ENCODE assay signal across 22 cellular contexts in genomic region chr12:66541446-66541845, GRCh38.
"Had no signal": no experiment of that assay in that cellular context is flagged by ENCODE, and none has a peak within 500 bp of the region (broad histone marks: within the 10 kb centered on the region; RNA-seq: fewer than 3 reads in every experiment).

No MANE protein-coding gene starts in this region.

- H3K9ac ChIP-seq: parathyroid adenoma had no signal

- H2AFZ ChIP-seq: parathyroid adenoma had no signal

- H3K4me1 ChIP-seq: lower lobe of right lung, prostate gland, sigmoid colon, testis, tibial artery had no signal

- H3K4me3 Mint-ChIP-seq: immature natural killer cell; natural killer cell; neural crest cell; stimulated activated effector memory CD8-positive, alpha-beta T cell treated with anti-CD3 and anti-CD28 coated beads, Interleukin-12 subunit alpha, Interleukin-12 subunit beta, amount 100 ng/mL, for 72 hours; type B pancreatic cell had no signal

- H3K9me3 ChIP-seq: lower lobe of right lung, neutrophil, prostate gland, sigmoid colon, testis, tibial artery had no signal

- H3K4me1 Mint-ChIP-seq: immature natural killer cell; natural killer cell; neural crest cell; stimulated activated effector memory CD8-positive, alpha-beta T cell treated with anti-CD3 and anti-CD28 coated beads, Interleukin-12 subunit alpha, Interleukin-12 subunit beta, amount 100 ng/mL, for 72 hours had no signal

- H3K27me3 ChIP-seq: dorsolateral prefrontal cortex, neutrophil, sigmoid colon, testis, tibial artery had no signal

- H3K27ac Mint-ChIP-seq: immature natural killer cell; natural killer cell; stimulated activated effector memory CD8-positive, alpha-beta T cell treated with anti-CD3 and anti-CD28 coated beads, Interleukin-12 subunit alpha, Interleukin-12 subunit beta, amount 100 ng/mL, for 72 hours; type B pancreatic cell had no signal

- H3K27ac ChIP-seq: dorsolateral prefrontal cortex, lower lobe of right lung, neutrophil, parathyroid adenoma, prostate gland, sigmoid colon, testis, tibial artery had no signal

- H3K36me3 Mint-ChIP-seq: immature natural killer cell; natural killer cell; stimulated activated effector memory CD8-positive, alpha-beta T cell treated with anti-CD3 and anti-CD28 coated beads, Interleukin-12 subunit alpha, Interleukin-12 subunit beta, amount 100 ng/mL, for 72 hours; type B pancreatic cell had no signal

- H3K27me3 Mint-ChIP-seq: type B pancreatic cell had no signal

- ATAC-seq: left ventricle myocardium superior; lower lobe of right lung; natural killer cell; right cardiac atrium; stimulated activated effector memory CD8-positive, alpha-beta T cell treated with anti-CD3 and anti-CD28 coated beads, Interleukin-12 subunit alpha, Interleukin-12 subunit beta, amount 100 ng/mL, for 72 hours; stimulated activated naive CD8-positive, alpha-beta T cell treated with anti-CD3 and anti-CD28 coated beads, Interleukin-15, Interleukin-2, amounts not matched to agents 100 U/mL and 50 U/mL, for 24 hours had no signal

- DNase-seq: dorsolateral prefrontal cortex; effector CD4-positive, alpha-beta T cell; immature natural killer cell; islet precursor cell; kidney glomerular epithelial cell; left ventricle myocardium superior; lower lobe of right lung; natural killer cell; right cardiac atrium; sigmoid colon; stimulated activated CD4-positive, alpha-beta T cell treated with anti-CD3 and anti-CD28 coated beads, Interleukin-2, amount 100 ng/mL, for 24 hours; stimulated activated CD4-positive, alpha-beta T cell treated with anti-CD3 and anti-CD28 coated beads, Interleukin-4, amount 100 ng/mL, for 24 hours; stimulated activated naive CD8-positive, alpha-beta T cell treated with anti-CD3 and anti-CD28 coated beads, Interleukin-15, Interleukin-2, amounts not matched to agents 100 U/mL and 50 U/mL, for 24 hours; substantia nigra; testis; tibial artery had no signal

- H3K9me3 Mint-ChIP-seq: immature natural killer cell; natural killer cell; neural crest cell; stimulated activated effector memory CD8-positive, alpha-beta T cell treated with anti-CD3 and anti-CD28 coated beads, Interleukin-12 subunit alpha, Interleukin-12 subunit beta, amount 100 ng/mL, for 72 hours; type B pancreatic cell had no signal

- H3K4me3 ChIP-seq: dorsolateral prefrontal cortex, lower lobe of right lung, prostate gland, sigmoid colon, testis, tibial artery had no signal

- H3K36me3 ChIP-seq: lower lobe of right lung, neutrophil, prostate gland, sigmoid colon, tibial artery had no signal
